ENCODE assay signal across 1 cellular context in genomic region chr17:75084039-75084660, GRCh38.
TF ChIP-seq lines count a peak whose summit lies in the region.

No MANE protein-coding gene starts in this region.

TF ChIP-seq in K562, 482 proteins besides CTCF, POLR2A, EP300 and RAD21:
- no peak for TF ChIP-seq ZFP91 (CRISPR knock-in tag; IDR thresholded peaks at IDR 0.05)
- TF ChIP-seq NFIC (IDR thresholded peaks at IDR 0.05): peak; percentile 92
- TF ChIP-seq NR2C2 (CRISPR knock-in tag; IDR thresholded peaks at IDR 0.05): no peak
- TF ChIP-seq NR2C2 (tag; IDR thresholded peaks at IDR 0.05): peak; percentile 45; the same call in 1 of the 2 replicates
- no peak for TF ChIP-seq NR2C1 (IDR thresholded peaks at IDR 0.05)
- TF ChIP-seq NR2C1 (tag; IDR thresholded peaks at IDR 0.05): peak; percentile 48
- TF ChIP-seq BDP1 (IDR thresholded peaks at IDR 0.05; ENCODE audit: insufficient read depth, insufficient read length): no peak
- no peak for TF ChIP-seq CBX1 (IDR thresholded peaks at IDR 0.05; ENCODE audit: low read depth)
- 0 out of 2 replicates have a peak, but pooled peaks have one; percentile 3 for TF ChIP-seq CREM (IDR thresholded peaks at IDR 0.05; ENCODE audit: low read depth)
- TF ChIP-seq HMGXB4 (CRISPR knock-in tag; IDR thresholded peaks at IDR 0.05): no peak
- TF ChIP-seq MAFK (IDR thresholded peaks at IDR 0.05; ENCODE audit: low read length): no peak
- no peak for TF ChIP-seq MXI1 (IDR thresholded peaks at IDR 0.05; ENCODE audit: low read depth, low read length)
- no peak for TF ChIP-seq KDM4B (IDR thresholded peaks at IDR 0.05; ENCODE audit: borderline replicate concordance in 2 of 2, low read depth in 1 of 2)
- TF ChIP-seq THAP12 (CRISPR knock-in tag; IDR thresholded peaks at IDR 0.05): no peak
- 0 out of 2 replicates have a peak, but pooled peaks have one; percentile 24 for TF ChIP-seq ZBTB33 (CRISPR knock-in tag; IDR thresholded peaks at IDR 0.05)
